17 cellular contexts compared by ENCODE assay signal in genomic region chr19:13917888-13918406, GRCh38. TPM values are rescaled to one million over a fixed set of nuclear protein-coding genes. Genes with fewer than 3 reads are reported as not detected.
"Had no signal": no experiment of that assay in that cellular context is flagged by ENCODE, and none has a peak within 500 bp of the region (broad histone marks: within the 10 kb centered on the region; RNA-seq: fewer than 3 reads in every experiment).

No MANE protein-coding gene starts in this region.

- H3K27me3 ChIP-seq: cardiac muscle cell, colonic mucosa had no signal

- H3K9me3 ChIP-seq: colonic mucosa, psoas muscle had no signal

- ATAC-seq: activated CD8-positive, alpha-beta T cell treated with anti-CD3 and anti-CD28 coated beads for 36 hours; activated naive CD8-positive, alpha-beta T cell treated with anti-CD3 and anti-CD28 coated beads, Interleukin-2, amount 50 U/mL, for 24 hours; natural killer cell treated with Interleukin-12 subunit alpha and Interleukin-12 subunit beta and Interleukin-15 and Interleukin-18, amount 100 ng/mL, for 72 hours; psoas muscle had no signal

- H3K4me3 ChIP-seq: cardiac muscle cell, colonic mucosa, psoas muscle had no signal

- H3K4me1 ChIP-seq: colonic mucosa, psoas muscle had no signal

- H3K27ac ChIP-seq: cardiac muscle cell, colonic mucosa, epithelial cell of prostate, psoas muscle had no signal

- DNase-seq: activated CD8-positive, alpha-beta memory T cell treated with anti-CD3 and anti-CD28 coated beads, Interleukin-2, amount 50 U/mL, for 4 hours; activated CD8-positive, alpha-beta T cell treated with anti-CD3 and anti-CD28 coated beads for 36 hours; activated naive CD8-positive, alpha-beta T cell treated with anti-CD3 and anti-CD28 coated beads, Interleukin-2, amount 50 U/mL, for 24 hours; colonic mucosa; effector memory CD4-positive, alpha-beta T cell; hippocampal formation; kidney glomerular epithelial cell; mesenchymal stem cell; occipital lobe; psoas muscle; stimulated activated CD4-positive, alpha-beta T cell treated with anti-CD3 and anti-CD28 coated beads, Interleukin-12 subunit alpha, Interleukin-12 subunit beta, amount 100 ng/mL, for 4 hours; stimulated activated naive CD4-positive, alpha-beta T cell; T-helper 9 cell had no signal

RNA-seq across cellular contexts. Expression of gene PODNL1, which starts 20.3 kb away (rescaled TPM):
- total RNA-seq: activated CD8-positive, alpha-beta T cell treated with anti-CD3 and anti-CD28 coated beads for 36 hours; occipital lobe had no signal
- polyA plus RNA-seq: cardiac muscle cell had no signal

RNA-seq across cellular contexts. Expression of gene NANOS3, which starts 41.0 kb away (rescaled TPM):
- total RNA-seq: colonic mucosa, psoas muscle, ureter had no signal
- polyA plus RNA-seq: psoas muscle had no signal
